ENCODE assay signal across 1 cellular context in genomic region chr7:149605696-149606095, GRCh38.
A peak's percentile ranks its signal among the peaks of the same experiment; 100 is the strongest.
TF ChIP-seq lines count a peak whose summit lies in the region.

No MANE protein-coding gene starts in this region.

TF ChIP-seq in HEK293, 187 proteins besides CTCF, POLR2A, EP300 and RAD21:
- no peak for TF ChIP-seq PRDM4 (tag by site-specific recombination; IDR thresholded peaks at IDR 0.05)
- peak; percentile 52; the same call in 1 of the 2 replicates for TF ChIP-seq ZNF394 (tag by site-specific recombination; IDR thresholded peaks at IDR 0.05; ENCODE audit: borderline replicate concordance)
- no peak for TF ChIP-seq ELK4 (IDR thresholded peaks at IDR 0.05; ENCODE audit: borderline replicate concordance, low read depth, low read length)
